ENCODE assay signal across 2 cellular contexts in genomic region chr18:51257150-51257549, GRCh38.
TF ChIP-seq lines count a peak whose summit lies in the region.

No MANE protein-coding gene starts in this region.

TF ChIP-seq in SK-N-SH, 30 proteins besides CTCF, POLR2A, EP300 and RAD21 (continued from another document):
- no peak for TF ChIP-seq REST (IDR thresholded peaks at IDR 0.05; ENCODE audit: low read depth, low read length)

TF ChIP-seq in SK-N-SH treated with all-trans-retinoic acid at 6 μM for 48 hours, 23 proteins besides CTCF, POLR2A, EP300 and RAD21 (continued from another document):
- TF ChIP-seq TSHZ2 (CRISPR knock-in tag; IDR thresholded peaks at IDR 0.05): no peak
- no peak for TF ChIP-seq ZNF70 (CRISPR knock-in tag; IDR thresholded peaks at IDR 0.05)
- TF ChIP-seq CREB5 (CRISPR knock-in tag; IDR thresholded peaks at IDR 0.05; ENCODE audit: low read depth): no peak
- TF ChIP-seq ZNF565 (CRISPR knock-in tag; conservative IDR thresholded peaks at IDR 0.05; ENCODE audit: low read depth): no peak
- TF ChIP-seq PPARA (CRISPR knock-in tag; IDR thresholded peaks at IDR 0.05; ENCODE audit: borderline replicate concordance): no peak
- TF ChIP-seq ARNTL (CRISPR knock-in tag; IDR thresholded peaks at IDR 0.05; ENCODE audit: borderline replicate concordance, low read depth): no peak
- TF ChIP-seq TCF4 (CRISPR knock-in tag; IDR thresholded peaks at IDR 0.05; ENCODE audit: borderline replicate concordance): no peak
